In the genomic region with DNA sequence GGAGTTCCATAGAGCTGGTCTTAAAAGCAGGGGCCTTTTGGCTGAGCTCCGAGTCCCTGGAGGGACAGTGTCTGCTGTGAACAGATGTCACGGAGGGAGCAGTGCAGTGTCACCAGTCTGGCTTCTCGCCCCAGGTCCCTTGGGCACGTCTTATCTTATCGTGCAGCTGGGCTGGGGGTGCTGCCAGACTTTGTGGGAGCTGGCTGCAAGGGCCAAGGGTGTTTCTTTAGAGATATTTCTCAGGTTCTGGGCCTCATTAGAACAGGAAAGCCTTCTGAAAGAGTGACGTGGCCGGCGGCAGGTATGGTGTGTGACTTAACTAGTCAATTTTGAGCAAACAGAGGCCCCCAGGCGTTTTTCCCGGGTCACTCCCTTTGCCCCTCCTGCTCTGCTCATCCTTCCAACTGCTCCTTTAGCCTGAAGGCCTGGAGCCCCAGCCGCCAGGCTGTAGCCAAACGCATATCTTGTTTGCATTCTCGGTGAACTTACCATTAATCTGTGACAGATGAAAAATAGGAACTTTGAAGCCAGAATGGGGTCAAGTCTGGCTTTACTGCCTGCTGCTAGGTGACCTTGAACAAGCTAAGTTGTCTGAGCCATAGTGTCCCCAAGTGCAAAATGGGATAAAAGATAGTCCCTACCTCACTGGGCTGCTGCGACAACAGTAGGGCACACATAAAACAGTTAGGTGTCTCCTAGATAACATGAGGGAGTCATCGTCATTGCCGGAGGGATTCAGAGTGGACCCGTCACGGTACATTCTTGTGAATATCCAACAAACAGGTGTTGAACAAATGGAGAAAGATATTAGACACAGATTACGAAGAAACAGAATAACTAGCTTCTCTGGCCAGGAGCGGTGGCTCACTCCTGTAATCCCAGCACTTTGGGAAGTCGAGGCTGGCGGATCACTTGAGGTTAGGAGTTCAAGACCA, we compare ENCODE assay signal across 11 cellular contexts.
DNase-seq lines count a peak whose midpoint lies in the region; ATAC-seq and TF ChIP-seq lines count a peak whose summit lies in the region.
"Had no signal": no experiment of that assay in that cellular context is flagged by ENCODE, and none has a peak within 500 bp of the region (broad histone marks: within the 10 kb centered on the region; RNA-seq: fewer than 3 reads in every experiment).

No MANE protein-coding gene starts in this region.

- H3K4me1 ChIP-seq in heart left ventricle (peaks cover 0 to 32% (median 20%) of the 10 kb centered on the region in 12 donors), gastrocnemius medialis (peaks cover 11 to 12% of the 10 kb centered on the region in 2 donors), foreskin keratinocyte (no peaks in the 10 kb centered on the region)

- ATAC-seq in heart left ventricle, result peak; percentile 87 to 92 (median 90)
- ATAC-seq in gastrocnemius medialis, result peak; percentile 55 to 77
- no peak for ATAC-seq in GM19035 (IDR thresholded peaks at IDR 0.05; ENCODE audit: unreplicated experiment)
- no peak for ATAC-seq in foreskin keratinocyte
- no peak for ATAC-seq in GM18502 (IDR thresholded peaks at IDR 0.05; ENCODE audit: poor library complexity, unreplicated experiment)

- H3K36me3 ChIP-seq in heart left ventricle, result no peaks in the 10 kb centered on the region
- H3K36me3 ChIP-seq in gastrocnemius medialis, result no peaks in the 10 kb centered on the region

- H3K27me3 ChIP-seq in heart left ventricle (no peaks in the 10 kb centered on the region), gastrocnemius medialis (no peaks in the 10 kb centered on the region), foreskin keratinocyte (no peaks in the 10 kb centered on the region)

- peak; percentile 95 for DNase-seq in GF-D8 (lab: John Stamatoyannopoulos, UW)
- peak; percentile 86 for DNase-seq in OCI-M2 (lab: John Stamatoyannopoulos, UW; ENCODE audit: unreplicated experiment)
- DNase-seq in heart left ventricle, result peak; percentile 86 to 97 (median 91)
- DNase-seq in gastrocnemius medialis, result peak in 1 of 2 donors; percentile 75
- DNase-seq in foreskin keratinocyte, result no peak
- no peak for DNase-seq in activated CD8-positive, alpha-beta memory T cell treated with anti-CD3 and anti-CD28 coated beads, Interleukin-2, amount 50 U/mL, for 4 hours
- DNase-seq: NCI-H1417 treated with DMSO at 0.1 percent for 48 hours; NK-92 treated with Interleukin-12 subunit alpha and Interleukin-12 subunit beta, amount 100 ng/mL, for 24 hours; stimulated activated CD4-positive, alpha-beta T cell treated with anti-CD3 and anti-CD28 coated beads, Interleukin-12 subunit alpha, Interleukin-12 subunit beta, amount 100 ng/mL, for 4 hours had no signal

- WGBS in heart left ventricle, 4 donors, result 33 to 38% (median 36%) methylated on average over 17 to 22 of the region's 22 CpGs

- no peak for TF ChIP-seq CTCF in heart left ventricle (IDR thresholded peaks at IDR 0.05)
- TF ChIP-seq CTCF in gastrocnemius medialis (IDR thresholded peaks at IDR 0.05 in 4 of 5, conservative IDR thresholded peaks at IDR 0.05 in 1 of 5), result no peak
- no peak for TF ChIP-seq CTCF in foreskin keratinocyte (conservative IDR thresholded peaks at IDR 0.05)

- H3K4me3 ChIP-seq in heart left ventricle (peak overlapping the region in 1 of 12 donors; percentile 0), gastrocnemius medialis (no peak overlapping the region)

- TF ChIP-seq POLR2A in heart left ventricle (IDR thresholded peaks at IDR 0.05) (no peak), gastrocnemius medialis (IDR thresholded peaks at IDR 0.05) (no peak)

- H3K9me3 ChIP-seq in heart left ventricle (peaks cover 0 to 9% (median 0%) of the 10 kb centered on the region in 12 donors), gastrocnemius medialis (no peaks in the 10 kb centered on the region)

- in situ Hi-C loops in gastrocnemius medialis (cut with MboI; ENCODE audit: low sequenced_read_pairs in 4 of 4), result loop anchor here in 1 of 4 donors (25.0 kb wide), 1 partner anchor 145 kb away; no protein-coding TSS in a partner anchor

- intact Hi-C loops in heart left ventricle (cut with DNase I) (loop anchor here in 3 of 10 donors (1.0 to 5.0 kb wide), 5 partner anchors 9 to 160 kb away; partner anchors contain the start of gene WNK1 (in 1 of the 3)), gastrocnemius medialis (cut with DNase I; ENCODE audit: low total_unique reads) (no loop called here)

- peak overlapping the region; percentile 39 to 90 (median 86) for H3K27ac ChIP-seq in heart left ventricle
- H3K27ac ChIP-seq in gastrocnemius medialis, result peak overlapping the region; percentile 65 to 78 (median 75)
- no peak overlapping the region for H3K27ac ChIP-seq in foreskin keratinocyte

Comparison
In these comparisons a context has a peak if more than half of its experiments do, and no peak if none do; other contexts are left out.
1. DNase-seq: peak in GF-D8 (single experiment), OCI-M2 (single experiment) and heart left ventricle (5 of 5); none in foreskin keratinocyte (0 of 2) and activated CD8-positive, alpha-beta memory T cell treated with anti-CD3 and anti-CD28 coated beads, Interleukin-2, amount 50 U/mL, for 4 hours (single experiment).
2. ATAC-seq: peak in heart left ventricle (4 of 4) and gastrocnemius medialis (2 of 2); none in GM19035 (single experiment), foreskin keratinocyte (single experiment) and GM18502 (single experiment).